ENCODE assay signal across 16 cellular contexts in the genomic region with DNA sequence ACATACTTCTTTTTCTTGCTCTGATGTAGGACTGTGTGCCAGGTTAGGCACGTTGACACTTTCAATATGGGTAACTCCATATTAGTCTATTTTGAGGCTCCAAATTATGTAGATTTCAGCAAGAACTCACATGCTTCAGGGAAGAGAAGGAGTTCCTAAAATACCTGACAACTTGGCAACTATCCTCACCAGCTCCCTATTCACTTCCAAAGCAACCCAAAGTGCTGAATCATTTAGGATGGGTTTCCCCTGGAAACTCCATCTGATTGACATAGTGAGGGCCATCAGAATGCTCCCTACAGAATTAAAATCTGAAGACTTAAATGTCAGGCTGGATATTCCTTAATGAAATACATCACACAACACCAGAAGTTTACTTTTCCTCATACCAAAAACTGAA.
"Had no signal": no experiment of that assay in that cellular context is flagged by ENCODE, and none has a peak within 500 bp of the region (broad histone marks: within the 10 kb centered on the region; RNA-seq: fewer than 3 reads in every experiment).

No MANE protein-coding gene starts in this region.

- H3K27me3 ChIP-seq: adrenal gland, esophagus muscularis mucosa, pancreas, tibial nerve, uterus had no signal

- H3K9me3 ChIP-seq: adrenal gland, esophagus muscularis mucosa, lower lobe of right lung, pancreas, tibial nerve, uterus had no signal

- H3K4me3 Mint-ChIP-seq: stimulated activated memory B cell treated with anti-CD40 and anti-IgM and Interleukin-4, amounts not matched to agents 10 μg/mL and 1 μg/mL and 100 μg/mL, for 72 hours; T-cell had no signal

- H3K36me3 Mint-ChIP-seq: stimulated activated memory B cell treated with anti-CD40 and anti-IgM and Interleukin-4, amounts not matched to agents 10 μg/mL and 1 μg/mL and 100 μg/mL, for 72 hours had no signal

- H3K27ac ChIP-seq: adrenal gland, esophagus muscularis mucosa, lower lobe of right lung, pancreas, tibial nerve had no signal

- H3K27me3 Mint-ChIP-seq: stimulated activated memory B cell treated with anti-CD40 and anti-IgM and Interleukin-4, amounts not matched to agents 10 μg/mL and 1 μg/mL and 100 μg/mL, for 72 hours; T-cell had no signal

- ATAC-seq: activated CD4-positive, CD25-positive, alpha-beta regulatory T cell treated with anti-CD3 and anti-CD28 coated beads, Interleukin-2, amount 50 U/mL, for 24 hours; left colon; lower lobe of right lung; pancreas; stimulated activated memory B cell treated with anti-CD40 and anti-IgM and Interleukin-4, amounts not matched to agents 10 μg/mL and 1 μg/mL and 100 μg/mL, for 72 hours; T-cell had no signal

- DNase-seq: activated CD4-positive, alpha-beta T cell treated with anti-CD3 and anti-CD28 coated beads, Interleukin-2, amount 50 U/mL, for 1 hour; activated CD8-positive, alpha-beta memory T cell treated with anti-CD3 and anti-CD28 coated beads for 24 hours; activated naive CD4-positive, alpha-beta T cell; adrenal gland; foreskin fibroblast; left colon; lower lobe of right lung; midbrain; pancreas; T-cell; T1000; uterus had no signal

- H3K4me3 ChIP-seq: adrenal gland, esophagus muscularis mucosa, lower lobe of right lung, pancreas, tibial nerve, uterus had no signal

- H3K9me3 Mint-ChIP-seq: stimulated activated memory B cell treated with anti-CD40 and anti-IgM and Interleukin-4, amounts not matched to agents 10 μg/mL and 1 μg/mL and 100 μg/mL, for 72 hours; T-cell had no signal

- H3K27ac Mint-ChIP-seq: stimulated activated memory B cell treated with anti-CD40 and anti-IgM and Interleukin-4, amounts not matched to agents 10 μg/mL and 1 μg/mL and 100 μg/mL, for 72 hours had no signal

- H3K4me1 ChIP-seq: adrenal gland, lower lobe of right lung, uterus had no signal

- H3K36me3 ChIP-seq: uterus had no signal

- H3K4me1 Mint-ChIP-seq: stimulated activated memory B cell treated with anti-CD40 and anti-IgM and Interleukin-4, amounts not matched to agents 10 μg/mL and 1 μg/mL and 100 μg/mL, for 72 hours had no signal
